ENCODE assay signal across 1 cellular context in genomic region chr19:34668077-34668689, GRCh38. TPM values are rescaled to one million over a fixed set of nuclear protein-coding genes. Genes with fewer than 3 reads are reported as not detected.
"Had no signal": no experiment of that assay in that cellular context is flagged by ENCODE, and none has a peak within 500 bp of the region (broad histone marks: within the 10 kb centered on the region; RNA-seq: fewer than 3 reads in every experiment).

No MANE protein-coding gene starts in this region.

RNA-seq across cellular contexts. Expression of gene SCGB2B2, which starts 8.8 kb away (rescaled TPM):
- polyA plus RNA-seq: fibroblast of lung had no signal
